In the genomic region with DNA sequence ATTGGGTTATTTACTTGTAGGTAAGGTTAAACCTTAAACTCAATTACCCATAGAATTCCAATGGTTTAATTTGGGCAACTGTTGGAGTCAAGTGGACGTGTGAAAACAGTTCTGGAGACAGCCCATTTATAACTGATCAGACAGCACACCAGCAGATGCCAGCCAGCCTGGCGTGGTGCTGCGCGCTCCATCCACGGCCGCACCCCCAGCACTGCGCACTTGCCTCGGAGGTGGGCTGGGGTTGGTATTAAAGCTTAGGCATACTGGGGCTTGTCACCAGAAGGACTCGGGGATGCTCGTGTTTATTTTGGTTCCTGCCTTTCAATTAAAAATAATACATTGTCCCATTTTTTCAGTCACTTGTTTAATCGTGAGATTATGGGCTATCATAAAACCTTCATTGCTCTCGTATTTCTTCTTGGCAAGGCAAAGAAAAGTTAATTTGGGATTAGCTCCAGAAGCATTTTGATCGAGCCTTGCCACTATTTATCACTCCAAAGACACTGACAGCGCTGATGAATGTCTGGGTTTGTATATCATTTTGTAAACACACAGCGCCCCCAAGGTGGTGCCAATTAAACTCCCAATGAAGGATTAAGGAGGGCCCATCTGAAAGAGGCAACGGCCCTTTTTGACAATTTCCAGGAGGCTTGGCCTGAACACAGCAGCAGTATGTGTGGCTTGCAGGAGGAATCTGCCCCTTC, we compare ENCODE assay signal across 26 cellular contexts.
"Had no signal": no experiment of that assay in that cellular context is flagged by ENCODE, and none has a peak within 500 bp of the region (broad histone marks: within the 10 kb centered on the region; RNA-seq: fewer than 3 reads in every experiment).

No MANE protein-coding gene starts in this region.

- H3K27ac ChIP-seq: colonic mucosa, dorsolateral prefrontal cortex, esophagus muscularis mucosa, gastrocnemius medialis, stomach, suprapubic skin, tibial nerve had no signal

- H3K27me3 ChIP-seq: colonic mucosa, esophagus muscularis mucosa, gastrocnemius medialis, tibial nerve had no signal

- ATAC-seq: activated CD4-positive, alpha-beta T cell treated with anti-CD3 and anti-CD28 coated beads for 36 hours; effector memory CD8-positive, alpha-beta T cell; gastrocnemius medialis; left ventricle myocardium superior; natural killer cell treated with Interleukin-12 subunit alpha and Interleukin-12 subunit beta and Interleukin-15 and Interleukin-18, amount 100 ng/mL, for 72 hours; sciatic nerve; stimulated activated memory B cell treated with anti-CD40 and anti-IgM and Interleukin-4, amounts not matched to agents 10 μg/mL and 1 μg/mL and 100 μg/mL, for 72 hours; WTC11 had no signal

- DNase-seq: activated CD4-positive, alpha-beta T cell treated with anti-CD3 and anti-CD28 coated beads for 36 hours; activated CD4-positive, alpha-beta T cell treated with anti-CD3 and anti-CD28 coated beads, Interleukin-2, amount 50 U/mL, for 4 hours; activated CD8-positive, alpha-beta memory T cell treated with anti-CD3 and anti-CD28 coated beads for 24 hours; activated CD8-positive, alpha-beta memory T cell treated with anti-CD3 and anti-CD28 coated beads, Interleukin-2, amount 50 U/mL, for 4 hours; activated naive CD4-positive, alpha-beta T cell treated with Interleukin-2 at 50 U/mL for 16 hours; activated naive CD8-positive, alpha-beta T cell treated with anti-CD3 and anti-CD28 coated beads, Interleukin-2, amount 10 ng/mL, durations not matched to agents 7 days and 5 days; activated T-cell treated with anti-CD3 and anti-CD28 coated beads, Interleukin-2, amount 50 U/mL, for 48 hours; amniotic stem cell; colonic mucosa; dorsolateral prefrontal cortex; effector memory CD8-positive, alpha-beta T cell; gastrocnemius medialis; hippocampal formation; left ventricle myocardium superior; mammary epithelial cell; occipital lobe; small intestine; stimulated activated CD4-positive, alpha-beta T cell treated with anti-CD3 and anti-CD28 coated beads, Interleukin-2, amount 100 ng/mL, for 24 hours; stomach had no signal

- H3K9me3 ChIP-seq: colonic mucosa, esophagus muscularis mucosa, gastrocnemius medialis, stomach, suprapubic skin, tibial nerve had no signal

- H3K4me3 ChIP-seq: colonic mucosa, dorsolateral prefrontal cortex, esophagus muscularis mucosa, gastrocnemius medialis, stomach, suprapubic skin, tibial nerve had no signal

- H3K36me3 ChIP-seq: colonic mucosa, esophagus muscularis mucosa, gastrocnemius medialis, stomach, suprapubic skin, tibial nerve had no signal

- H3K4me1 ChIP-seq: colonic mucosa, gastrocnemius medialis, suprapubic skin, tibial nerve had no signal
